ENCODE assay signal across 24 cellular contexts in genomic region chr2:106108791-106109190, GRCh38.
"Had no signal": no experiment of that assay in that cellular context is flagged by ENCODE, and none has a peak within 500 bp of the region (broad histone marks: within the 10 kb centered on the region; RNA-seq: fewer than 3 reads in every experiment).

No MANE protein-coding gene starts in this region.

- H3K27me3 ChIP-seq: neural progenitor cell, neutrophil, ovary, pancreas, right atrium auricular region, right lobe of liver, sigmoid colon, spleen had no signal

- H2AFZ ChIP-seq: neural progenitor cell, parathyroid adenoma had no signal

- H3K27me3 Mint-ChIP-seq: naive thymus-derived CD8-positive, alpha-beta T cell; natural killer cell treated with Interleukin-12 subunit alpha and Interleukin-12 subunit beta and Interleukin-15 and Interleukin-18, amount 100 ng/mL, for 72 hours; progenitor cell of endocrine pancreas had no signal

- H3K9ac ChIP-seq: neural progenitor cell, parathyroid adenoma had no signal

- DNase-seq: natural killer cell; nephron progenitor cell; pancreas; psoas muscle; right lobe of liver; sigmoid colon; small intestine; spleen; stimulated activated CD4-positive, alpha-beta T cell treated with anti-CD3 and anti-CD28 coated beads, Interleukin-12 subunit alpha, Interleukin-12 subunit beta, amount 100 ng/mL, for 4 hours; stimulated activated CD4-positive, alpha-beta T cell treated with anti-CD3 and anti-CD28 coated beads, Interleukin-15, amount 100 ng/mL, for 24 hours; stimulated activated CD4-positive, alpha-beta T cell treated with anti-CD3 and anti-CD28 coated beads, Interleukin-1b, Interleukin-23, amount 100 ng/mL, for 48 hours had no signal

- H3K4me1 ChIP-seq: parathyroid adenoma, prostate gland, right atrium auricular region, right lobe of liver had no signal

- H3K9me3 ChIP-seq: neutrophil, ovary, pancreas, prostate gland, psoas muscle, right atrium auricular region, right lobe of liver, sigmoid colon, spleen had no signal

- ATAC-seq: natural killer cell; natural killer cell treated with Interleukin-12 subunit alpha and Interleukin-12 subunit beta and Interleukin-15 and Interleukin-18, amount 100 ng/mL, for 72 hours; pancreas had no signal

- H3K4me1 Mint-ChIP-seq: natural killer cell had no signal

- H3K36me3 ChIP-seq: neural progenitor cell, ovary, prostate gland, right lobe of liver had no signal

- H3K27ac ChIP-seq: neural progenitor cell, neutrophil, ovary, pancreas, parathyroid adenoma, prostate gland, right atrium auricular region, right lobe of liver, sigmoid colon, skin epidermis, spleen had no signal

- H3K4me3 Mint-ChIP-seq: naive thymus-derived CD8-positive, alpha-beta T cell; natural killer cell; natural killer cell treated with Interleukin-12 subunit alpha and Interleukin-12 subunit beta and Interleukin-15 and Interleukin-18, amount 100 ng/mL, for 72 hours; nephron; nephron progenitor cell; neural crest cell; neural progenitor cell had no signal

- H3K4me3 ChIP-seq: neural progenitor cell, ovary, pancreas, prostate gland, psoas muscle, right atrium auricular region, right lobe of liver, sigmoid colon, skin epidermis, smooth muscle cell, spleen had no signal

- H3K4me2 ChIP-seq: neural progenitor cell, smooth muscle cell had no signal

- H3K36me3 Mint-ChIP-seq: natural killer cell treated with Interleukin-12 subunit alpha and Interleukin-12 subunit beta and Interleukin-15 and Interleukin-18, amount 100 ng/mL, for 72 hours had no signal

- H3K9me3 Mint-ChIP-seq: naive thymus-derived CD8-positive, alpha-beta T cell; natural killer cell; natural killer cell treated with Interleukin-12 subunit alpha and Interleukin-12 subunit beta and Interleukin-15 and Interleukin-18, amount 100 ng/mL, for 72 hours; nephron; nephron progenitor cell; neural crest cell; neural progenitor cell had no signal

- H3K27ac Mint-ChIP-seq: natural killer cell; natural killer cell treated with Interleukin-12 subunit alpha and Interleukin-12 subunit beta and Interleukin-15 and Interleukin-18, amount 100 ng/mL, for 72 hours; nephron progenitor cell; neural progenitor cell; progenitor cell of endocrine pancreas had no signal
